1 cellular context compared by ENCODE assay signal in genomic region chr5:123105882-123106281, GRCh38.
TF ChIP-seq lines count a peak whose summit lies in the region.

No MANE protein-coding gene starts in this region.

TF ChIP-seq in HEK293, 187 proteins besides CTCF, POLR2A, EP300 and RAD21 (continued from another document):
- TF ChIP-seq PRDM6 (tag by site-specific recombination; IDR thresholded peaks at IDR 0.05) (peak; percentile 11; the same call in 1 of the 2 replicates), GFI1B (tag by site-specific recombination; IDR thresholded peaks at IDR 0.05) (peak; percentile 88), ZSCAN23 (tag by site-specific recombination; IDR thresholded peaks at IDR 0.05) (no peak), ZNF341 (tag by site-specific recombination; IDR thresholded peaks at IDR 0.05; ENCODE audit: low read depth) (no peak), ZNF792 (tag by site-specific recombination; IDR thresholded peaks at IDR 0.05) (no peak), FEZF1 (tag by site-specific recombination; IDR thresholded peaks at IDR 0.05) (peak; percentile 82)
